Comparison of ENCODE assay signal across 1 cellular context in the genomic region with DNA sequence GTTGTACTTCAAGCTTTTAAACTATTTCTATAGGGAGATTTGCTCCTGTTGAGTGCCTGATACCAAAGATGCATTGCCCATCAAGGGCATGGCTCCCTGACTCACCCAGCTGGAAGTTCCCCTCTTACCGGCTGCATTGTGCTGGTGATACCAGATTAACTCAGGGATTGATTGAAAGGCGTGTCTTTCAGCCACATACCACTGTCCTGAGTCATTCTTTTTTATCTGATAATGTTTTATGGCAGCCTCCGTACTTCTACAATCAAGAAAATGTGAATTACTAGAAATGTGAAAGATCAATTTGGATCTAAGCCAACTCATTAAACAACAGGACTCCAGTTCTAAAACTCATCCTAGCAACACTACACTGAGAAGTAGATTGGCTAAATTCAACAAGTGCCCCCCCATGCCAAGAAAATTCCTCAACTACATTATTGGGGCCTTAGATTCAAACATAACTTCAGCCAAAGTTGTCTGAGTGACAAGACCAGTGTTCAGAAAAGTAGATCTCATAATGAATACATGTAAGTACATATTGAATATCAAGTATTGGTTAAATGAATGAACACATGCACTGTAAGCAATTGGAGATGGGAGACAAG.
TF ChIP-seq lines count a peak whose summit lies in the region.

No MANE protein-coding gene starts in this region.

TF ChIP-seq in HCT116, 20 proteins besides CTCF, POLR2A, EP300 and RAD21 (continued from another document):
- TF ChIP-seq, protein P1, sequence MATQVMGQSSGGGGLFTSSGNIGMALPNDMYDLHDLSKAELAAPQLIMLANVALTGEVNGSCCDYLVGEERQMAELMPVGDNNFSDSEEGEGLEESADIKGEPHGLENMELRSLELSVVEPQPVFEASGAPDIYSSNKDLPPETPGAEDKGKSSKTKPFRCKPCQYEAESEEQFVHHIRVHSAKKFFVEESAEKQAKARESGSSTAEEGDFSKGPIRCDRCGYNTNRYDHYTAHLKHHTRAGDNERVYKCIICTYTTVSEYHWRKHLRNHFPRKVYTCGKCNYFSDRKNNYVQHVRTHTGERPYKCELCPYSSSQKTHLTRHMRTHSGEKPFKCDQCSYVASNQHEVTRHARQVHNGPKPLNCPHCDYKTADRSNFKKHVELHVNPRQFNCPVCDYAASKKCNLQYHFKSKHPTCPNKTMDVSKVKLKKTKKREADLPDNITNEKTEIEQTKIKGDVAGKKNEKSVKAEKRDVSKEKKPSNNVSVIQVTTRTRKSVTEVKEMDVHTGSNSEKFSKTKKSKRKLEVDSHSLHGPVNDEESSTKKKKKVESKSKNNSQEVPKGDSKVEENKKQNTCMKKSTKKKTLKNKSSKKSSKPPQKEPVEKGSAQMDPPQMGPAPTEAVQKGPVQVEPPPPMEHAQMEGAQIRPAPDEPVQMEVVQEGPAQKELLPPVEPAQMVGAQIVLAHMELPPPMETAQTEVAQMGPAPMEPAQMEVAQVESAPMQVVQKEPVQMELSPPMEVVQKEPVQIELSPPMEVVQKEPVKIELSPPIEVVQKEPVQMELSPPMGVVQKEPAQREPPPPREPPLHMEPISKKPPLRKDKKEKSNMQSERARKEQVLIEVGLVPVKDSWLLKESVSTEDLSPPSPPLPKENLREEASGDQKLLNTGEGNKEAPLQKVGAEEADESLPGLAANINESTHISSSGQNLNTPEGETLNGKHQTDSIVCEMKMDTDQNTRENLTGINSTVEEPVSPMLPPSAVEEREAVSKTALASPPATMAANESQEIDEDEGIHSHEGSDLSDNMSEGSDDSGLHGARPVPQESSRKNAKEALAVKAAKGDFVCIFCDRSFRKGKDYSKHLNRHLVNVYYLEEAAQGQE (IDR thresholded peaks at IDR 0.05; ENCODE audit: low read depth) = no peak
- TF ChIP-seq EZH2phosphoT487 (IDR thresholded peaks at IDR 0.05; ENCODE audit: borderline replicate concordance) = no peak
